8 cellular contexts compared by ENCODE assay signal in the genomic region with DNA sequence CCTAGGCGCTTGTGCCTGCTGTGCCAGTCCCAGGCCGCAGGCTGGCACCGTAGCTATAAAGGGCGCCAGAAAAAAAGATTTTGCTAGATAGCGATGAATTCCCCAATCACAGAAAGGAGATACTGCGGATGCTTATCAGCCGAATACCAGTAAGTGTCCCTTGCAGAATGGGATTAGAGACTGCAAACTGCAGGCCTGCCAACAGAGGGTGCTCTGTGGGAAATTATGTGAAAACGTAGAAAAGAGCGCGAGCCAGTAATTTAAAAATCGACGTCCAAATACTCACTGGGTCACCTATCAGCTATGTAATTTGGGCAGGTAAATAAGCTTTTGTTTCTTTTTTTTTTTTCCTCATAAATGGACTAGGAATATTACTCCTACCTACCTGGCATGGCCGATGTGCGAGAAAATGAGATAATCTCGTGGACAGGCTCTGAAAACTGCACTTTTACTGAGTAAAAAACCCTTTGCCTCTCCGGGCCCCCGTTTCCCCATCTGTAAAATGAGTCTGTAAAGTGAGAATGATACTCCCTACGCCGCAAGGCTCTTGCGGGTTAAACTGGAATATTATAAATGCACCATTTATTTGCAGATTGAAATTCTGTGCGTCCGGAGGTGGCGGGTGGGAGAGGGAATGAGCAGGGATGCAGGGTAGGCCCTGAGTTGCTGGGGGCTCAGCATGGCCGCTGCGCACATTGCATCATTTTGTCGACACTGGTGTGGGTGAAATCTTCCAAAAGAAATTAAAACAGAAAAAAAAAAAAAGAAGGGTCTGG. TPM values are rescaled to one million over a fixed set of nuclear protein-coding genes. Genes with fewer than 3 reads are reported as not detected.
DNase-seq lines count a peak whose midpoint lies in the region; ATAC-seq and TF ChIP-seq lines count a peak whose summit lies in the region.

No MANE protein-coding gene starts in this region.

- H3K27me3 Mint-ChIP-seq in glutamatergic neuron (ENCODE audit: unreplicated experiment), result peaks cover 8% of the 10 kb centered on the region
- no peaks in the 10 kb centered on the region for H3K27me3 Mint-ChIP-seq in osteocyte (ENCODE audit: unreplicated experiment)

- H3K36me3 ChIP-seq in MM.1S (replicated peaks; ENCODE audit: insufficient read depth, low read length), result no peaks in the 10 kb centered on the region
- H3K36me3 ChIP-seq in upper lobe of left lung, result peaks cover 0 to 3% (median 2%) of the 10 kb centered on the region in 4 donors

- peak overlapping the region; percentile 93 for H3K4me3 Mint-ChIP-seq in glutamatergic neuron (ENCODE audit: unreplicated experiment)
- peak overlapping the region; percentile 84 for H3K4me3 Mint-ChIP-seq in osteocyte (ENCODE audit: unreplicated experiment)

- no peaks in the 10 kb centered on the region for H3K9me2 ChIP-seq in MM.1S (replicated peaks; ENCODE audit: insufficient read depth, low read length)

- no peaks in the 10 kb centered on the region for H3K4me1 ChIP-seq in MM.1S (ENCODE audit: low read length)
- peaks cover 10 to 25% (median 17%) of the 10 kb centered on the region in 4 donors for H3K4me1 ChIP-seq in upper lobe of left lung

- no peak for TF ChIP-seq POLR2A in upper lobe of left lung (IDR thresholded peaks at IDR 0.05)

- no peak for TF ChIP-seq EP300 in upper lobe of left lung (IDR thresholded peaks at IDR 0.05)

- H3K4me3 ChIP-seq in MM.1S (ENCODE audit: low read length) (peak overlapping the region; percentile 60), upper lobe of left lung (peak overlapping the region; percentile 56 to 97 (median 82))

- peaks cover 5% of the 10 kb centered on the region for H3F3A ChIP-seq in MM.1S (ENCODE audit: insufficient read depth, low read length)

- peaks cover 11% of the 10 kb centered on the region for H3K9me3 Mint-ChIP-seq in glutamatergic neuron (ENCODE audit: unreplicated experiment)
- no peaks in the 10 kb centered on the region for H3K9me3 Mint-ChIP-seq in osteocyte (ENCODE audit: unreplicated experiment)

- H3K9ac ChIP-seq in MM.1S (ENCODE audit: low read length), result peak overlapping the region; percentile 73

- H3K9me3 ChIP-seq in MM.1S (replicated peaks; ENCODE audit: insufficient read depth, low read length) (no peaks in the 10 kb centered on the region), upper lobe of left lung (no peaks in the 10 kb centered on the region)

- H3K27ac Mint-ChIP-seq in glutamatergic neuron (ENCODE audit: unreplicated experiment) (peak overlapping the region; percentile 73), osteocyte (ENCODE audit: unreplicated experiment) (peak overlapping the region; percentile 86)

- in situ Hi-C loops in SK-MEL-5 (cut with HindIII; ENCODE audit: low pct_unique_long_range_greater_than_20kb, low sequenced_read_pairs), result no loop called here

- TF ChIP-seq CTCF in MM.1S (IDR thresholded peaks at IDR 0.05; ENCODE audit: low read length) (peak; percentile 90), glutamatergic neuron (IDR thresholded peaks at IDR 0.05; ENCODE audit: partially characterized antibody, unreplicated experiment) (peak; percentile 81), osteocyte (IDR thresholded peaks at IDR 0.05) (peak; percentile 88), upper lobe of left lung (IDR thresholded peaks at IDR 0.05) (peak; percentile 48 to 82 (median 75))

- no peaks in the 10 kb centered on the region for H3K36me3 Mint-ChIP-seq in glutamatergic neuron (ENCODE audit: unreplicated experiment)
- peaks cover 5% of the 10 kb centered on the region for H3K36me3 Mint-ChIP-seq in osteocyte (ENCODE audit: unreplicated experiment)

- H4K20me1 ChIP-seq in MM.1S (ENCODE audit: insufficient read depth, low read length), result no peaks in the 10 kb centered on the region

- DNase-seq in COLO668 (lab: John Stamatoyannopoulos, UW; ENCODE audit: unreplicated experiment) (peak; percentile 57), MM.1S (peak; percentile 87), SK-MEL-5 (ENCODE audit: low read depth, low spot score) (peak; percentile 95), glutamatergic neuron (peak; percentile 72), osteocyte (ENCODE audit: extremely low spot score, unreplicated experiment) (no peak), upper lobe of left lung (peak in 1 of 2 donors; percentile 64)
- peak; percentile 73 for DNase-seq in activated naive CD4-positive, alpha-beta T cell treated with anti-CD3 and anti-CD28 coated beads, Interleukin-2, amount 50 U/mL, for 16 hours

- H3K4me2 ChIP-seq in MM.1S (ENCODE audit: low read depth, low read length), result peak overlapping the region; percentile 80

- H3K4me1 Mint-ChIP-seq in glutamatergic neuron (ENCODE audit: low read depth, unreplicated experiment) (peaks cover 18% of the 10 kb centered on the region), osteocyte (ENCODE audit: unreplicated experiment) (peaks cover 36% of the 10 kb centered on the region)

- H3K27me3 ChIP-seq in MM.1S (replicated peaks; ENCODE audit: insufficient read depth, low read length), result no peaks in the 10 kb centered on the region
- no peaks in the 10 kb centered on the region for H3K27me3 ChIP-seq in upper lobe of left lung

- H3K27ac ChIP-seq in MM.1S (ENCODE audit: low read length) (peak overlapping the region; percentile 88; the same call in 1 of the 2 replicates), upper lobe of left lung (peak overlapping the region; percentile 81 to 90 (median 87))

- peak; percentile 36 for ATAC-seq in GM21447 (IDR thresholded peaks at IDR 0.05; ENCODE audit: unreplicated experiment)
- ATAC-seq in upper lobe of left lung (ENCODE audit: low FRiP score in 2 of 2), result peak; percentile 71 to 74

- 5 to 8% methylated on average over 26 of the region's 26 CpGs for WGBS in upper lobe of left lung, 2 donors

- peaks cover 26% of the 10 kb centered on the region for H3K79me2 ChIP-seq in MM.1S (ENCODE audit: low read length)

- peak overlapping the region; percentile 8 for H2AFZ ChIP-seq in MM.1S (ENCODE audit: low read length)

RNA-seq across cellular contexts. Expression of a gene that starts 1.2 kb away (rescaled TPM):
- 39.3 and 45.1 TPM in 2 replicates for total RNA-seq in SK-MEL-5 (2014; rRNA removed; shearing (Covaris generic))
- polyA plus RNA-seq in SK-MEL-5 (2015; cell fraction: cytosol; rRNA removed), result 33.8 and 35.7 TPM in 2 replicates
- polyA plus RNA-seq in SK-MEL-5 (2015; cell fraction: nucleus; rRNA removed), result 99.3 and 141 TPM in 2 replicates
- total RNA-seq in glutamatergic neuron (ENCODE audit: unreplicated experiment) (43.1 TPM), osteocyte (45.6 and 45.7 TPM in 2 replicates), upper lobe of left lung (10 to 100 TPM; 27.7 to 75.4 (median 32.5) TPM)

RNA-seq across cellular contexts. Expression of a gene that starts 26.8 kb away (rescaled TPM):
- total RNA-seq in SK-MEL-5 (2014; rRNA removed; shearing (Covaris generic)), result 0.03 and 0.08 TPM in 2 replicates
- 0.01 TPM in 1 of 2 replicates, not detected in the other for polyA plus RNA-seq in SK-MEL-5 (2015; cell fraction: cytosol; rRNA removed)
- polyA plus RNA-seq in SK-MEL-5 (2015; cell fraction: nucleus; rRNA removed), result not detected in 2 replicates
- total RNA-seq in glutamatergic neuron (ENCODE audit: unreplicated experiment), result 78.2 TPM
- 28.6 and 29.9 TPM in 2 replicates for total RNA-seq in osteocyte
- total RNA-seq in upper lobe of left lung, result 1 to 10 TPM in 1 of 6 donors, under 1 TPM in 4, not detected in 1; 0.10 to 1.0 (median 0.14) TPM

Comparison
In these comparisons a context has a peak if more than half of its experiments do, and no peak if none do; other contexts are left out.
1. RNA of a gene that starts 26.8 kb away (total RNA-seq): 78.2 TPM in glutamatergic neuron (single experiment) and 28.6 to 29.9 TPM in osteocyte; 0.10 to 1.0 TPM in upper lobe of left lung and 0.03 to 0.08 TPM in SK-MEL-5; every median in the first group is over 10 times any median in the second.
2. Peak in every context shown above with its lines, with median percentiles within 50 percentile points of each other: CTCF ChIP-seq.